In the genomic region with DNA sequence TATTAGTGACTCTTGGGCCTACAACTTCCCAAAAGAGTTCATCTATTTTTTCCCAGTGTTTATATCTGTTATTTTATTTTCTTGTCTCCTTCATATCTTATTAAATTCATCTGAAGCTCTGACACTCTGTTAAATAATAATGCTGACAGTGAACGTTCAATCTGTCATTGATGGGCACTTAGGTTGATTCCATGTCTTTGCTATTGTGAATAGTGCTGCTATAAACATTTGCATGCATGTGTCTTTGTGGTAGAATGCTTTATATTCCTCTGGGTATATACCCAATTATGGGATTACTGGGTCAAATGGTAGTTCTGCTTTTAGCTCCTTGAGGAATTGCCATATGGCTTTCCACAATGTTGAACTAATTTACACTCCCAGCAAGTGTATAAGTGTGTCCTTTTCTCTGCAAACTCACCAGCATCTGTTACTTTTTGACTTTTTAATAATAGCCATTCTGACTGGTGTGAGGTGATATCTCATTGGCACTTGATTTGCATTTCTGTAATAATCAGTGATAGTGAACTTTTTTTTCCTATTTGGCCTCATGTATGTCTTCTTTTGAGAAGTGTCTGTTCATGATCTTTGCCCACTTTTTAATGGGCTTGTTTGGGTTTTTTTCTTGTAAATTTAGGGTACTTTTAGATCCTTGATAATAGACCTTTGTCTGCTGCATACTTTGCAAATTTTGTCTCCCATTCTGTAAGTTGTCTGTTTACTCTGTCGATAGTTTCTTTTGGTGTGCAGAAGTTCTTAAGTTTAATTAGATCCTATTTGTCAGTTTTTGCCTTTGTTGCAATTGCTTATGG, we compare ENCODE assay signal across 29 cellular contexts.
"Had no signal": no experiment of that assay in that cellular context is flagged by ENCODE, and none has a peak within 500 bp of the region (broad histone marks: within the 10 kb centered on the region; RNA-seq: fewer than 3 reads in every experiment).

No MANE protein-coding gene starts in this region.

- H3K36me3 ChIP-seq: brain microvascular endothelial cell, heart right ventricle, sigmoid colon, uterus had no signal

- DNase-seq: activated CD4-positive, alpha-beta T cell treated with anti-CD3 and anti-CD28 coated beads for 48 hours; activated CD4-positive, alpha-beta T cell treated with anti-CD3 and anti-CD28 coated beads, Interleukin-2, amount 50 U/mL, for 48 hours; activated CD8-positive, alpha-beta memory T cell treated with anti-CD3 and anti-CD28 coated beads, Interleukin-2, amount 50 U/mL, for 48 hours; activated gamma-delta T cell; activated naive CD4-positive, alpha-beta T cell treated with anti-CD3 and anti-CD28 coated beads, Interleukin-2, amount 50 U/mL, for 16 hours; activated T-cell treated with anti-CD3 and anti-CD28 coated beads, Interleukin-2, amount 50 U/mL, for 24 hours; amniotic stem cell; brain microvascular endothelial cell; endodermal cell; foreskin fibroblast; heart right ventricle; naive thymus-derived CD4-positive, alpha-beta T cell; occipital lobe; psoas muscle; sigmoid colon; small intestine; stimulated activated CD4-positive, alpha-beta T cell treated with anti-CD3 and anti-CD28 coated beads, Interleukin-4, amount 100 ng/mL, for 4 hours; stimulated activated CD8-positive, alpha-beta memory T cell treated with anti-CD3 and anti-CD28 coated beads, Interleukin-4, amount 100 ng/mL, for 48 hours; stimulated activated naive CD8-positive, alpha-beta T cell treated with anti-CD3 and anti-CD28 coated beads, Interleukin-15, amount 100 ng/mL, for 72 hours; substantia nigra; uterus had no signal

- H3K27me3 ChIP-seq: brain microvascular endothelial cell, heart right ventricle, sigmoid colon, uterus had no signal

- H3K9me3 ChIP-seq: heart right ventricle, psoas muscle, sigmoid colon, uterus had no signal

- H3K27ac ChIP-seq: brain microvascular endothelial cell, heart right ventricle, parathyroid adenoma, psoas muscle, sigmoid colon, uterus, VCaP had no signal

- H3K4me3 ChIP-seq: heart right ventricle, psoas muscle, sigmoid colon, uterus had no signal

- H3K4me3 Mint-ChIP-seq: activated T-cell treated with anti-CD3 and anti-CD28 coated beads, Interleukin-2, amount 50 U/mL, for 24 hours; endodermal cell; mesothelial cell of epicardium; naive thymus-derived CD4-positive, alpha-beta T cell; neural crest cell; stimulated activated memory B cell treated with anti-CD40 and anti-IgM and Interleukin-4, amounts not matched to agents 10 μg/mL and 1 μg/mL and 100 μg/mL, for 72 hours; stimulated activated naive CD8-positive, alpha-beta T cell treated with anti-CD3 and anti-CD28 coated beads, Interleukin-15, amount 100 ng/mL, for 72 hours; type B pancreatic cell had no signal

- H3K27ac Mint-ChIP-seq: activated T-cell treated with anti-CD3 and anti-CD28 coated beads, Interleukin-2, amount 50 U/mL, for 24 hours; endodermal cell; mesothelial cell of epicardium; naive thymus-derived CD4-positive, alpha-beta T cell; stimulated activated memory B cell treated with anti-CD40 and anti-IgM and Interleukin-4, amounts not matched to agents 10 μg/mL and 1 μg/mL and 100 μg/mL, for 72 hours; stimulated activated naive CD8-positive, alpha-beta T cell treated with anti-CD3 and anti-CD28 coated beads, Interleukin-15, amount 100 ng/mL, for 72 hours; type B pancreatic cell had no signal

- FAIRE-seq: astrocyte, TTC549 had no signal

- H3K36me3 Mint-ChIP-seq: mesothelial cell of epicardium; naive thymus-derived CD4-positive, alpha-beta T cell; stimulated activated memory B cell treated with anti-CD40 and anti-IgM and Interleukin-4, amounts not matched to agents 10 μg/mL and 1 μg/mL and 100 μg/mL, for 72 hours; type B pancreatic cell had no signal

- H3K9me3 Mint-ChIP-seq: activated T-cell treated with anti-CD3 and anti-CD28 coated beads, Interleukin-2, amount 50 U/mL, for 24 hours; stimulated activated naive CD8-positive, alpha-beta T cell treated with anti-CD3 and anti-CD28 coated beads, Interleukin-15, amount 100 ng/mL, for 72 hours had no signal

- H3K27me3 Mint-ChIP-seq: stimulated activated memory B cell treated with anti-CD40 and anti-IgM and Interleukin-4, amounts not matched to agents 10 μg/mL and 1 μg/mL and 100 μg/mL, for 72 hours; type B pancreatic cell had no signal

- H3K4me1 ChIP-seq: heart right ventricle, parathyroid adenoma, psoas muscle, sigmoid colon, uterus had no signal

- H3K4me1 Mint-ChIP-seq: mesothelial cell of epicardium; naive thymus-derived CD4-positive, alpha-beta T cell; neural crest cell; stimulated activated naive CD8-positive, alpha-beta T cell treated with anti-CD3 and anti-CD28 coated beads, Interleukin-15, amount 100 ng/mL, for 72 hours had no signal
